8 cellular contexts compared by ENCODE assay signal in genomic region chr6:137866200-137866913, GRCh38. TPM values are rescaled to one million over a fixed set of nuclear protein-coding genes. Genes with fewer than 3 reads are reported as not detected.
DNase-seq lines count a peak whose midpoint lies in the region; ATAC-seq and TF ChIP-seq lines count a peak whose summit lies in the region.

No MANE protein-coding gene starts in this region.

- DNase-seq in G401 (ENCODE audit: low spot score) (peak; percentile 25), fibroblast of villous mesenchyme (ENCODE audit: low read depth) (no peak), omental fat pad (ENCODE audit: low spot score) (no peak), HPDE6-E6E7 (ENCODE audit: extremely low spot score) (no peak), NCI-H187 (lab: John Stamatoyannopoulos, UW) (no peak)
- DNase-seq in activated CD8-positive, alpha-beta T cell treated with anti-CD3 and anti-CD28 coated beads for 36 hours: peak; percentile 92

- intact Hi-C loops in activated CD8-positive, alpha-beta T cell treated with anti-CD3 and anti-CD28 coated beads for 36 hours (cut with micrococcal nuclease): loop anchor here (1.0 kb wide), 1 partner anchor 38 kb away; no protein-coding TSS in a partner anchor

- CTCF ChIA-PET in activated CD8-positive, alpha-beta T cell treated with anti-CD3 and anti-CD28 coated beads for 36 hours (lab: Charles Lee): interaction anchor here (0.9 to 11.1 kb wide), 28 partner anchors 11 to 169 kb away, joined by 3 to 360 read pairs (median 8); no protein-coding TSS in a partner anchor

- peaks cover 60% of the 10 kb centered on the region for H3K36me3 Mint-ChIP-seq in activated CD8-positive, alpha-beta T cell treated with anti-CD3 and anti-CD28 coated beads for 36 hours (ENCODE audit: low read depth)

- H3K4me3 Mint-ChIP-seq in activated CD8-positive, alpha-beta T cell treated with anti-CD3 and anti-CD28 coated beads for 36 hours: peak overlapping the region; percentile 98

- peaks cover 2% of the 10 kb centered on the region for H3K9me3 Mint-ChIP-seq in activated CD8-positive, alpha-beta T cell treated with anti-CD3 and anti-CD28 coated beads for 36 hours

- POLR2A ChIA-PET in activated CD8-positive, alpha-beta T cell treated with anti-CD3 and anti-CD28 coated beads for 36 hours (lab: Charles Lee): interaction anchor here (0.6 to 7.0 kb wide), 28 partner anchors 11 to 185 kb away, joined by 3 to 44 read pairs (median 5); no protein-coding TSS in a partner anchor

- no peaks in the 10 kb centered on the region for H3K27me3 Mint-ChIP-seq in activated CD8-positive, alpha-beta T cell treated with anti-CD3 and anti-CD28 coated beads for 36 hours

- peak; percentile 18 for ATAC-seq in GM21367 (IDR thresholded peaks at IDR 0.05; ENCODE audit: unreplicated experiment)
- peak; percentile 12 for ATAC-seq in HG03558 (IDR thresholded peaks at IDR 0.05; ENCODE audit: extremely low read depth, unreplicated experiment)
- peak; percentile 18 for ATAC-seq in activated CD8-positive, alpha-beta T cell treated with anti-CD3 and anti-CD28 coated beads for 36 hours
- peak; percentile 41 for ATAC-seq in omental fat pad (ENCODE audit: low FRiP score)

- peak overlapping the region; percentile 99 for H3K27ac Mint-ChIP-seq in activated CD8-positive, alpha-beta T cell treated with anti-CD3 and anti-CD28 coated beads for 36 hours

- peak overlapping the region; percentile 60 for H3K4me3 ChIP-seq in fibroblast of villous mesenchyme (ENCODE audit: low read depth, low read length)

- no peak for TF ChIP-seq CTCF in activated CD8-positive, alpha-beta T cell treated with anti-CD3 and anti-CD28 coated beads for 36 hours (IDR thresholded peaks at IDR 0.05)
- TF ChIP-seq CTCF in fibroblast of villous mesenchyme (IDR thresholded peaks at IDR 0.05; ENCODE audit: insufficient read depth, low read depth, low read length) (no peak), omental fat pad (IDR thresholded peaks at IDR 0.05) (no peak)

- in situ Hi-C loops in G401 (cut with HindIII; ENCODE audit: low sequenced_read_pairs): no loop called here

- peaks cover 43% of the 10 kb centered on the region for H3K4me1 Mint-ChIP-seq in activated CD8-positive, alpha-beta T cell treated with anti-CD3 and anti-CD28 coated beads for 36 hours (ENCODE audit: low read depth)

RNA-seq across cellular contexts. Expression of gene TNFAIP3, which starts 0.7 kb away (rescaled TPM):
- total RNA-seq in G401 (2014; rRNA removed; shearing (Covaris generic)): 0.75 and 2.2 TPM in 2 replicates
- 100 to 1,000 TPM; 399 to 402 TPM for total RNA-seq in activated CD8-positive, alpha-beta T cell treated with anti-CD3 and anti-CD28 coated beads for 36 hours
- total RNA-seq in fibroblast of villous mesenchyme (3.5 and 3.9 TPM in 2 replicates), omental fat pad (100 to 1,000 TPM in 1 of 4 donors, 10 to 100 TPM in 3; 24.2 to 250 (median 44.5) TPM)

Comparison
In these comparisons a context has a peak if more than half of its experiments do, and no peak if none do; other contexts are left out.
1. DNase-seq: peak in G401 (single experiment) and activated CD8-positive, alpha-beta T cell treated with anti-CD3 and anti-CD28 coated beads for 36 hours (single experiment); none in fibroblast of villous mesenchyme (single experiment), omental fat pad (single experiment), HPDE6-E6E7 (single experiment) and NCI-H187 (0 of 2).
2. Peak in every context shown above with its lines, with median percentiles within 50 percentile points of each other: ATAC-seq.